Comparison of ENCODE assay signal across 6 cellular contexts in the genomic region with DNA sequence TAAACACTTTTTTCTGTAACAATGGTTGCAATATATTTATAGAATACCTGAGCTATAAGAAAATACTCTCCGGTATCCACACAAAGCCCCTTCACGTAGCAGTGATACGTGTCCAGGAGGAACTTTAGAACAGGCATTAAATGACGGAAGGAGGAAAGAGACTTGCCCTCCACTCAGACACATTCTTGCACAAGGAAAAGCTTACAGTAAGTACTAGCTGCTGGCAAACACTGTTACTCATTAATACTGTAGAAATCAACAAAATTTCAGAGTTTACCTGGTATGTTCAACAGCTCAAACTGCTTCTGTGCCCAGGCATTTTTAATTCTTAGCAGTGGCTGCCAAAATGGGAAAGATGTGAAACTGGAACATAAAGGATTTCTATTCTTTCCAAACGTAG. TPM values are rescaled to one million over a fixed set of nuclear protein-coding genes. Genes with fewer than 3 reads are reported as not detected.
"Had no signal": no experiment of that assay in that cellular context is flagged by ENCODE, and none has a peak within 500 bp of the region (broad histone marks: within the 10 kb centered on the region; RNA-seq: fewer than 3 reads in every experiment).

No MANE protein-coding gene starts in this region.

- DNase-seq: H9, HCEC 1CT, IMR-90 had no signal

- ATAC-seq: GM23338, K562 had no signal

- H3K4me3 ChIP-seq: GM23338, K562 had no signal

RNA-seq across cellular contexts. Expression of a gene that starts 41.7 kb away (rescaled TPM):
- total RNA-seq: HT-29 had no signal
